ENCODE assay signal across 9 cellular contexts in the genomic region with DNA sequence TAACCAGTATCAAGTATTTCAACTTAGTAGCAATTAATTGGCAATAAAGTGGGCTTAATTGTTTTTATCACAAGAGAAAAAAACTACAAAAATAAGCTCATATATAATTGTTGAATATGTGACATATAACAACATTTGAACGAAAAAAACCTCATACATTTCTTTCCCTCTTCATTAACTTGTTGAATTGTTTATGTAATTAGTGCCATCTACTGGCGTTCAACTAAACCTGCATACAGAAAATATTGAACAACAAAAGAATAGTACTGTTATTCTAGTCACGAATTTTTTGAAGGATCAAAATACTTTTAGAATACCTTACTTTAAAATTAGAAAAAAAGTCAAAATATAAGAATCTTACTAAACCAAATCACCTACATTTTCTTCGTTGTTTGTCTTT.
DNase-seq lines count a peak whose midpoint lies in the region; ATAC-seq and TF ChIP-seq lines count a peak whose summit lies in the region.
"Had no signal": no experiment of that assay in that cellular context is flagged by ENCODE, and none has a peak within 500 bp of the region (broad histone marks: within the 10 kb centered on the region; RNA-seq: fewer than 3 reads in every experiment).

No MANE protein-coding gene starts in this region.

- DNase-seq in NCI-H2081 (lab: John Stamatoyannopoulos, UW) (peak; percentile 19 to 50), NCI-H2081 treated with DMSO at 0.1 percent for 48 hours (lab: John Stamatoyannopoulos, UW) (no peak), NCI-H146 treated with DMSO at 0.1 percent for 48 hours (lab: John Stamatoyannopoulos, UW; ENCODE audit: unreplicated experiment) (peak; percentile 0), breast epithelium (ENCODE audit: low spot score in 2 of 2) (no peak), middle frontal gyrus (ENCODE audit: extremely low spot score, low spot score) (peak; percentile 39)
- no peak for DNase-seq in activated CD4-positive, alpha-beta T cell treated with anti-CD3 and anti-CD28 coated beads, Interleukin-2, amount 50 U/mL, for 1 hour

- no peaks in the 10 kb centered on the region for H3K4me1 ChIP-seq in breast epithelium

- no peak overlapping the region for H3K4me3 ChIP-seq in breast epithelium
- H3K4me3 ChIP-seq: BLaER1 treated with 17β-estradiol and CSF1 and Interleukin-3, amounts not matched to agents 10 nM and 100 nM had no signal

- H3K36me3 ChIP-seq in breast epithelium = no peaks in the 10 kb centered on the region
- H3K36me3 ChIP-seq: BLaER1 treated with 17β-estradiol and CSF1 and Interleukin-3, amounts not matched to agents 10 nM and 100 nM had no signal

- ATAC-seq in HG02852 (IDR thresholded peaks at IDR 0.05; ENCODE audit: unreplicated experiment) = no peak
- ATAC-seq in GM18520 (IDR thresholded peaks at IDR 0.05; ENCODE audit: unreplicated experiment) = no peak

- peak in 2 of 3 donors; percentile 24 to 61 for TF ChIP-seq CTCF in breast epithelium (IDR thresholded peaks at IDR 0.05)

- H3K27ac ChIP-seq in breast epithelium = no peak overlapping the region
- H3K27ac ChIP-seq: BLaER1 treated with 17β-estradiol and CSF1 and Interleukin-3, amounts not matched to agents 10 nM and 100 nM had no signal

- H3K9me3 ChIP-seq in breast epithelium = no peaks in the 10 kb centered on the region
- H3K9me3 ChIP-seq: BLaER1 treated with 17β-estradiol and CSF1 and Interleukin-3, amounts not matched to agents 10 nM and 100 nM had no signal

- intact Hi-C loops in breast epithelium (cut with DNase I; ENCODE audit: low total_unique reads) = no loop called here

- TF ChIP-seq POLR2A in breast epithelium (IDR thresholded peaks at IDR 0.05) = no peak

- H3K27me3 ChIP-seq in breast epithelium = peaks cover 0 to 7% of the 10 kb centered on the region in 2 donors

Comparison
In these comparisons a context has a peak if more than half of its experiments do, and no peak if none do; other contexts are left out.
1. DNase-seq: peak in NCI-H2081 (2 of 2), NCI-H146 treated with DMSO at 0.1 percent for 48 hours (single experiment) and middle frontal gyrus (single experiment); none in NCI-H2081 treated with DMSO at 0.1 percent for 48 hours (single experiment), breast epithelium (0 of 2) and activated CD4-positive, alpha-beta T cell treated with anti-CD3 and anti-CD28 coated beads, Interleukin-2, amount 50 U/mL, for 1 hour (single experiment).